ENCODE assay signal across 18 cellular contexts in the genomic region with DNA sequence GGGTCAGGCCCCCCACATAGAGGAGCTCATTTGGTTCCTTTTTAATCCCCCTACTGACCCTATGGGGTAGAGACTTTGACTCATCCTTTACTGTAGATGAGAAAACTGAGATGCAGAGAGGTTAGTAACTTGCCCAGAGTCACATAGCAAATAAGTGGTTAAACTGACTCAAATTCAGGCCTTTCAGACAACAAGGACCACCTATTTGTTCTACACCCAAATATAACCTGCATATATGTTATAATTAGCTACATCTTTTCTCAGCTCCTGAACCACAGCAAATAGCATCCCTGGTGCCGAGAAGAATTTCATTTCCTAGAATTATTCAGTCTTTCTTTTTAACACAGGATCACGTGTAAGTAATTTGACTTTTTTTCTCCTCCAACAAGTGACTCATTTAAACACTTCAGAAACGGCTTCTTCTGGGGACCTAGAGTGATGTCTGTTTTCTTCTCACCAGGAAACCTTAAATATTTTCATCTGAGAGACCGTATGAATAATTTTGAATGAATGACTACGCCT. TPM values are rescaled to one million over a fixed set of nuclear protein-coding genes. Genes with fewer than 3 reads are reported as not detected.
A peak's percentile ranks its signal among the peaks of the same experiment; 100 is the strongest.
DNase-seq lines count a peak whose midpoint lies in the region; ATAC-seq, FAIRE-seq and TF ChIP-seq lines count a peak whose summit lies in the region.
"Had no signal": no experiment of that assay in that cellular context is flagged by ENCODE, and none has a peak within 500 bp of the region (broad histone marks: within the 10 kb centered on the region; RNA-seq: fewer than 3 reads in every experiment).

No MANE protein-coding gene starts in this region.

- H3K9me3 ChIP-seq in astrocyte (ENCODE audit: insufficient read depth, low read depth, low read length), result no peaks in the 10 kb centered on the region
- H3K9me3 ChIP-seq: SK-N-SH had no signal

- H3K79me2 ChIP-seq in astrocyte (ENCODE audit: insufficient read depth, low read length), result peaks cover 4% of the 10 kb centered on the region

- peaks cover 0 to 3% of the 10 kb centered on the region in 2 donors for H3K36me3 Mint-ChIP-seq in activated T-cell treated with anti-CD3 and anti-CD28 coated beads, Interleukin-2, amount 50 U/mL, for 72 hours (ENCODE audit: insufficient read depth in 2 of 2)
- peaks cover under 1% of the 10 kb centered on the region for H3K36me3 Mint-ChIP-seq in astrocyte (ENCODE audit: low read depth, unreplicated experiment)
- peaks cover 4% of the 10 kb centered on the region for H3K36me3 Mint-ChIP-seq in stimulated activated naive CD8-positive, alpha-beta T cell treated with anti-CD3 and anti-CD28 coated beads, Interleukin-15, Interleukin-2, amounts not matched to agents 100 ng/mL and 50 ng/mL, for 24 hours (ENCODE audit: low read depth)
- H3K36me3 Mint-ChIP-seq in progenitor cell of endocrine pancreas (ENCODE audit: insufficient read depth), result no peaks in the 10 kb centered on the region
- H3K36me3 Mint-ChIP-seq: activated naive CD8-positive, alpha-beta T cell treated with anti-CD3 and anti-CD28 coated beads, Interleukin-2, amount 10 ng/mL, durations not matched to agents 7 days and 5 days had no signal

- peaks cover 39% of the 10 kb centered on the region for H3K4me1 ChIP-seq in astrocyte (ENCODE audit: insufficient read depth, low read length)

- H4K20me1 ChIP-seq in astrocyte (ENCODE audit: insufficient read depth, low read length), result no peaks in the 10 kb centered on the region

- H3K4me3 ChIP-seq in astrocyte (ENCODE audit: insufficient read depth, low read depth, low read length), result no peak overlapping the region

- peak overlapping the region; percentile 24 to 56 for H3K4me3 Mint-ChIP-seq in activated T-cell treated with anti-CD3 and anti-CD28 coated beads, Interleukin-2, amount 50 U/mL, for 72 hours
- H3K4me3 Mint-ChIP-seq in astrocyte (ENCODE audit: unreplicated experiment), result no peak overlapping the region
- no peak overlapping the region for H3K4me3 Mint-ChIP-seq in stimulated activated naive CD8-positive, alpha-beta T cell treated with anti-CD3 and anti-CD28 coated beads, Interleukin-15, Interleukin-2, amounts not matched to agents 100 ng/mL and 50 ng/mL, for 24 hours
- no peak overlapping the region for H3K4me3 Mint-ChIP-seq in progenitor cell of endocrine pancreas (ENCODE audit: low read depth)
- H3K4me3 Mint-ChIP-seq: activated CD4-positive, alpha-beta T cell treated with anti-CD3 and anti-CD28 coated beads for 36 hours; activated naive CD8-positive, alpha-beta T cell treated with anti-CD3 and anti-CD28 coated beads, Interleukin-2, amount 10 ng/mL, durations not matched to agents 7 days and 5 days had no signal

- ATAC-seq in activated T-cell treated with anti-CD3 and anti-CD28 coated beads, Interleukin-2, amount 50 U/mL, for 72 hours (replicated peaks in 1 of 2), result peak; percentile 63 to 71
- peak; percentile 30 for ATAC-seq in HG02938 (IDR thresholded peaks at IDR 0.05; ENCODE audit: unreplicated experiment)
- no peak for ATAC-seq in GM19324 (IDR thresholded peaks at IDR 0.05; ENCODE audit: low FRiP score, unreplicated experiment)
- ATAC-seq: activated CD4-positive, alpha-beta T cell treated with anti-CD3 and anti-CD28 coated beads for 36 hours; HCT116 had no signal

- DNase-seq in activated T-cell treated with anti-CD3 and anti-CD28 coated beads, Interleukin-2, amount 50 U/mL, for 72 hours, result no peak
- DNase-seq in activated T-cell treated with anti-CD3 and anti-CD28 coated beads for 4 hours, result no peak
- peak; percentile 60 for DNase-seq in astrocyte (ENCODE audit: low read depth)
- DNase-seq in progenitor cell of endocrine pancreas (ENCODE audit: low spot score, unreplicated experiment), result no peak
- DNase-seq in GM19240 (ENCODE audit: insufficient read length, low spot score), result no peak
- DNase-seq: activated CD4-positive, alpha-beta T cell treated with anti-CD3 and anti-CD28 coated beads for 36 hours; activated naive CD8-positive, alpha-beta T cell treated with anti-CD3 and anti-CD28 coated beads, Interleukin-2, amount 10 ng/mL, durations not matched to agents 7 days and 5 days; effector CD4-positive, alpha-beta T cell; glutamatergic neuron; NCI-H1105 treated with DMSO at 0.1 percent for 48 hours; NCI-H524 treated with DMSO at 0.1 percent for 48 hours; SK-N-SH; stimulated activated CD4-positive, alpha-beta T cell treated with anti-CD3 and anti-CD28 coated beads, Interleukin-4, amount 100 ng/mL, for 1 hour had no signal

- H2AFZ ChIP-seq in astrocyte (ENCODE audit: low read depth, low read length), result no peak overlapping the region

- peak overlapping the region; percentile 51 for H3K9ac ChIP-seq in astrocyte (ENCODE audit: low read length)
- H3K9ac ChIP-seq: SK-N-SH had no signal

- peak overlapping the region; percentile 43 for H3K4me2 ChIP-seq in astrocyte (ENCODE audit: low read length)
- H3K4me2 ChIP-seq: SK-N-SH had no signal

- H3K36me3 ChIP-seq in astrocyte (ENCODE audit: insufficient read depth, low read length), result no peaks in the 10 kb centered on the region

- H3K27ac ChIP-seq in astrocyte (ENCODE audit: low read depth, low read length), result peak overlapping the region; percentile 82

- H3K4me1 Mint-ChIP-seq in activated T-cell treated with anti-CD3 and anti-CD28 coated beads, Interleukin-2, amount 50 U/mL, for 72 hours (ENCODE audit: low read depth), result peaks cover 13% of the 10 kb centered on the region
- peaks cover 57% of the 10 kb centered on the region for H3K4me1 Mint-ChIP-seq in astrocyte (ENCODE audit: low read depth, unreplicated experiment)
- H3K4me1 Mint-ChIP-seq in stimulated activated naive CD8-positive, alpha-beta T cell treated with anti-CD3 and anti-CD28 coated beads, Interleukin-15, Interleukin-2, amounts not matched to agents 100 ng/mL and 50 ng/mL, for 24 hours (ENCODE audit: low read depth), result peaks cover 31% of the 10 kb centered on the region
- no peaks in the 10 kb centered on the region for H3K4me1 Mint-ChIP-seq in progenitor cell of endocrine pancreas (ENCODE audit: low read depth)

- H3K27me3 ChIP-seq in astrocyte (ENCODE audit: insufficient read depth, low read length), result no peaks in the 10 kb centered on the region

- peaks cover 21% of the 10 kb centered on the region for H3K27me3 Mint-ChIP-seq in activated T-cell treated with anti-CD3 and anti-CD28 coated beads, Interleukin-2, amount 50 U/mL, for 72 hours (ENCODE audit: low read depth)
- H3K27me3 Mint-ChIP-seq in astrocyte (ENCODE audit: low read depth, unreplicated experiment), result peaks cover under 1% of the 10 kb centered on the region
- peaks cover 3% of the 10 kb centered on the region for H3K27me3 Mint-ChIP-seq in stimulated activated naive CD8-positive, alpha-beta T cell treated with anti-CD3 and anti-CD28 coated beads, Interleukin-15, Interleukin-2, amounts not matched to agents 100 ng/mL and 50 ng/mL, for 24 hours
- H3K27me3 Mint-ChIP-seq in progenitor cell of endocrine pancreas, result peaks cover 38% of the 10 kb centered on the region

- TF ChIP-seq CTCF in astrocyte (IDR thresholded peaks at IDR 0.05; ENCODE audit: insufficient read depth, low read depth, low read length) (no peak), progenitor cell of endocrine pancreas (IDR thresholded peaks at IDR 0.05; ENCODE audit: unreplicated experiment) (no peak)

- H3K9me3 Mint-ChIP-seq in activated T-cell treated with anti-CD3 and anti-CD28 coated beads, Interleukin-2, amount 50 U/mL, for 72 hours, result no peaks in the 10 kb centered on the region
- no peaks in the 10 kb centered on the region for H3K9me3 Mint-ChIP-seq in astrocyte (ENCODE audit: unreplicated experiment)
- peaks cover 8% of the 10 kb centered on the region for H3K9me3 Mint-ChIP-seq in stimulated activated naive CD8-positive, alpha-beta T cell treated with anti-CD3 and anti-CD28 coated beads, Interleukin-15, Interleukin-2, amounts not matched to agents 100 ng/mL and 50 ng/mL, for 24 hours
- peaks cover 7% of the 10 kb centered on the region for H3K9me3 Mint-ChIP-seq in progenitor cell of endocrine pancreas (ENCODE audit: low read depth)

- no peak overlapping the region for H3K27ac Mint-ChIP-seq in activated T-cell treated with anti-CD3 and anti-CD28 coated beads, Interleukin-2, amount 50 U/mL, for 72 hours
- H3K27ac Mint-ChIP-seq in astrocyte (ENCODE audit: unreplicated experiment), result peak overlapping the region; percentile 83
- H3K27ac Mint-ChIP-seq in stimulated activated naive CD8-positive, alpha-beta T cell treated with anti-CD3 and anti-CD28 coated beads, Interleukin-15, Interleukin-2, amounts not matched to agents 100 ng/mL and 50 ng/mL, for 24 hours, result peak overlapping the region; percentile 31
- no peak overlapping the region for H3K27ac Mint-ChIP-seq in progenitor cell of endocrine pancreas
- H3K27ac Mint-ChIP-seq: activated CD4-positive, alpha-beta T cell treated with anti-CD3 and anti-CD28 coated beads for 36 hours; activated naive CD8-positive, alpha-beta T cell treated with anti-CD3 and anti-CD28 coated beads, Interleukin-2, amount 10 ng/mL, durations not matched to agents 7 days and 5 days had no signal

- FAIRE-seq in astrocyte (lab: Jason Lieb, UNC), result peak; percentile 92
- FAIRE-seq: G401.6 had no signal

RNA-seq across cellular contexts. Expression of a gene that starts 57.4 kb away (rescaled TPM):
- total RNA-seq in activated T-cell treated with anti-CD3 and anti-CD28 coated beads, Interleukin-2, amount 50 U/mL, for 72 hours, result 1 to 10 TPM; 1.7 to 2.3 TPM
- total RNA-seq in astrocyte (24.5 and 27.3 TPM in 2 replicates), progenitor cell of endocrine pancreas (0.43 and 0.62 TPM in 2 replicates)

Comparison
In these comparisons a context has a peak if more than half of its experiments do, and no peak if none do; other contexts are left out.
1. H3K27ac Mint-ChIP-seq: peak in astrocyte (single experiment) and stimulated activated naive CD8-positive, alpha-beta T cell treated with anti-CD3 and anti-CD28 coated beads, Interleukin-15, Interleukin-2, amounts not matched to agents 100 ng/mL and 50 ng/mL, for 24 hours (single experiment); none in activated T-cell treated with anti-CD3 and anti-CD28 coated beads, Interleukin-2, amount 50 U/mL, for 72 hours (single experiment) and progenitor cell of endocrine pancreas (single experiment).
2. H3K4me3 Mint-ChIP-seq: peak in activated T-cell treated with anti-CD3 and anti-CD28 coated beads, Interleukin-2, amount 50 U/mL, for 72 hours (2 of 2); none in astrocyte (single experiment), stimulated activated naive CD8-positive, alpha-beta T cell treated with anti-CD3 and anti-CD28 coated beads, Interleukin-15, Interleukin-2, amounts not matched to agents 100 ng/mL and 50 ng/mL, for 24 hours (single experiment) and progenitor cell of endocrine pancreas (single experiment).